Comparison of ENCODE assay signal across 15 cellular contexts in the genomic region with DNA sequence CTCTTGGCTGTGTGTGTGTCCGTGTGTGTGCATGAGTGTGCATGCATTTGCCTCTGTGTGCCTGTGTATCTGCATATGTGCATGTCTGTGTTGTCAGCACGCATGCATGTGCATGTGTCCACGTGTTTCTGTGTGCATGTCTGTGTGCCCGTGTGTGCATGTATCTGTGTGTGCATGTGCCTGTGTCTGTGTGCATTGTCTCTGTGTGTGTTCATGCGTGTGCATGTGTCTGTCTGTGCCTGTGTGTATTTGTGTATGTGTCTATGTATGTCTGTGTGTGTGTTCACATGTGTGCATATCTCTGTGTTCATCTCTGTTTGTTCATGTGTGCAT. TPM values are rescaled to one million over a fixed set of nuclear protein-coding genes. Genes with fewer than 3 reads are reported as not detected.
"Had no signal": no experiment of that assay in that cellular context is flagged by ENCODE, and none has a peak within 500 bp of the region (broad histone marks: within the 10 kb centered on the region; RNA-seq: fewer than 3 reads in every experiment).

No MANE protein-coding gene starts in this region.

- H3K9me3 ChIP-seq: ascending aorta, esophagus muscularis mucosa, pancreas, thoracic aorta had no signal

- H3K27ac ChIP-seq: ascending aorta, cardiac muscle cell, esophagus muscularis mucosa, pancreas, thoracic aorta had no signal

- H3K27ac Mint-ChIP-seq: activated T-helper 1 cell treated with anti-CD3 and anti-CD28 coated beads, Interleukin-12 subunit alpha, Interleukin-12 subunit beta, Interleukin-2, Interleukin-4 antibody, amounts not matched to agents 30 ng/mL and 10 ng/mL and 1 ng/mL, durations not matched to agents 14 hours and 24 hours and 36 hours; T-helper 2 cell treated with Interferon-gamma antibody and Interleukin-4, amounts not matched to agents 5 μg/mL and 100 μg/mL, for 36 hours had no signal

- H3K36me3 ChIP-seq: ascending aorta, cardiac muscle cell, esophagus muscularis mucosa, pancreas, thoracic aorta had no signal

- H3K4me3 Mint-ChIP-seq: activated T-helper 1 cell treated with anti-CD3 and anti-CD28 coated beads, Interleukin-12 subunit alpha, Interleukin-12 subunit beta, Interleukin-2, Interleukin-4 antibody, amounts not matched to agents 30 ng/mL and 10 ng/mL and 1 ng/mL, durations not matched to agents 14 hours and 24 hours and 36 hours; T-helper 2 cell treated with Interferon-gamma antibody and Interleukin-4, amounts not matched to agents 5 μg/mL and 100 μg/mL, for 36 hours had no signal

- ATAC-seq: pancreas had no signal

- FAIRE-seq: endometrium, pancreas had no signal

- H3K4me1 ChIP-seq: pancreas had no signal

- DNase-seq: activated CD4-positive, alpha-beta T cell treated with anti-CD3 and anti-CD28 coated beads, Interleukin-2, amount 50 U/mL, for 1 hour; activated CD4-positive, CD25-positive, alpha-beta regulatory T cell; activated CD8-positive, alpha-beta memory T cell treated with anti-CD3 and anti-CD28 coated beads for 24 hours; hypothalamus; mesenchymal stem cell; stimulated activated CD4-positive, alpha-beta T cell treated with anti-CD3 and anti-CD28 coated beads, Interleukin-1b, Interleukin-23, amount 100 ng/mL, for 48 hours had no signal

- H3K4me3 ChIP-seq: ascending aorta, cardiac muscle cell, pancreas, thoracic aorta had no signal

- H3K27me3 ChIP-seq: ascending aorta had no signal

RNA-seq across cellular contexts. Expression of a gene that starts 1.1 kb away (rescaled TPM):
- total RNA-seq: activated T-helper 1 cell treated with anti-CD3 and anti-CD28 coated beads, Interleukin-12 subunit alpha, Interleukin-12 subunit beta, Interleukin-2, Interleukin-4 antibody, amounts not matched to agents 30 ng/mL and 10 ng/mL and 1 ng/mL, durations not matched to agents 14 hours and 24 hours and 36 hours; ascending aorta; fibroblast of villous mesenchyme had no signal
